ENCODE assay signal across 2 cellular contexts in genomic region chr5:174046558-174046957, GRCh38.
A peak's percentile ranks its signal among the peaks of the same experiment; 100 is the strongest.
TF ChIP-seq lines count a peak whose summit lies in the region.

No MANE protein-coding gene starts in this region.

TF ChIP-seq in neural cell, 6 proteins besides CTCF, POLR2A, EP300 and RAD21 (continued from another document):
- TF ChIP-seq, protein P1, sequence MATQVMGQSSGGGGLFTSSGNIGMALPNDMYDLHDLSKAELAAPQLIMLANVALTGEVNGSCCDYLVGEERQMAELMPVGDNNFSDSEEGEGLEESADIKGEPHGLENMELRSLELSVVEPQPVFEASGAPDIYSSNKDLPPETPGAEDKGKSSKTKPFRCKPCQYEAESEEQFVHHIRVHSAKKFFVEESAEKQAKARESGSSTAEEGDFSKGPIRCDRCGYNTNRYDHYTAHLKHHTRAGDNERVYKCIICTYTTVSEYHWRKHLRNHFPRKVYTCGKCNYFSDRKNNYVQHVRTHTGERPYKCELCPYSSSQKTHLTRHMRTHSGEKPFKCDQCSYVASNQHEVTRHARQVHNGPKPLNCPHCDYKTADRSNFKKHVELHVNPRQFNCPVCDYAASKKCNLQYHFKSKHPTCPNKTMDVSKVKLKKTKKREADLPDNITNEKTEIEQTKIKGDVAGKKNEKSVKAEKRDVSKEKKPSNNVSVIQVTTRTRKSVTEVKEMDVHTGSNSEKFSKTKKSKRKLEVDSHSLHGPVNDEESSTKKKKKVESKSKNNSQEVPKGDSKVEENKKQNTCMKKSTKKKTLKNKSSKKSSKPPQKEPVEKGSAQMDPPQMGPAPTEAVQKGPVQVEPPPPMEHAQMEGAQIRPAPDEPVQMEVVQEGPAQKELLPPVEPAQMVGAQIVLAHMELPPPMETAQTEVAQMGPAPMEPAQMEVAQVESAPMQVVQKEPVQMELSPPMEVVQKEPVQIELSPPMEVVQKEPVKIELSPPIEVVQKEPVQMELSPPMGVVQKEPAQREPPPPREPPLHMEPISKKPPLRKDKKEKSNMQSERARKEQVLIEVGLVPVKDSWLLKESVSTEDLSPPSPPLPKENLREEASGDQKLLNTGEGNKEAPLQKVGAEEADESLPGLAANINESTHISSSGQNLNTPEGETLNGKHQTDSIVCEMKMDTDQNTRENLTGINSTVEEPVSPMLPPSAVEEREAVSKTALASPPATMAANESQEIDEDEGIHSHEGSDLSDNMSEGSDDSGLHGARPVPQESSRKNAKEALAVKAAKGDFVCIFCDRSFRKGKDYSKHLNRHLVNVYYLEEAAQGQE (IDR thresholded peaks at IDR 0.05; ENCODE audit: borderline replicate concordance): peak; percentile 27
- TF ChIP-seq SMC3 (conservative IDR thresholded peaks at IDR 0.05; ENCODE audit: poor library complexity): peak; percentile 48

TF ChIP-seq in GM23338, 12 proteins besides CTCF, POLR2A, EP300 and RAD21 (continued from another document):
- TF ChIP-seq, protein P2, sequence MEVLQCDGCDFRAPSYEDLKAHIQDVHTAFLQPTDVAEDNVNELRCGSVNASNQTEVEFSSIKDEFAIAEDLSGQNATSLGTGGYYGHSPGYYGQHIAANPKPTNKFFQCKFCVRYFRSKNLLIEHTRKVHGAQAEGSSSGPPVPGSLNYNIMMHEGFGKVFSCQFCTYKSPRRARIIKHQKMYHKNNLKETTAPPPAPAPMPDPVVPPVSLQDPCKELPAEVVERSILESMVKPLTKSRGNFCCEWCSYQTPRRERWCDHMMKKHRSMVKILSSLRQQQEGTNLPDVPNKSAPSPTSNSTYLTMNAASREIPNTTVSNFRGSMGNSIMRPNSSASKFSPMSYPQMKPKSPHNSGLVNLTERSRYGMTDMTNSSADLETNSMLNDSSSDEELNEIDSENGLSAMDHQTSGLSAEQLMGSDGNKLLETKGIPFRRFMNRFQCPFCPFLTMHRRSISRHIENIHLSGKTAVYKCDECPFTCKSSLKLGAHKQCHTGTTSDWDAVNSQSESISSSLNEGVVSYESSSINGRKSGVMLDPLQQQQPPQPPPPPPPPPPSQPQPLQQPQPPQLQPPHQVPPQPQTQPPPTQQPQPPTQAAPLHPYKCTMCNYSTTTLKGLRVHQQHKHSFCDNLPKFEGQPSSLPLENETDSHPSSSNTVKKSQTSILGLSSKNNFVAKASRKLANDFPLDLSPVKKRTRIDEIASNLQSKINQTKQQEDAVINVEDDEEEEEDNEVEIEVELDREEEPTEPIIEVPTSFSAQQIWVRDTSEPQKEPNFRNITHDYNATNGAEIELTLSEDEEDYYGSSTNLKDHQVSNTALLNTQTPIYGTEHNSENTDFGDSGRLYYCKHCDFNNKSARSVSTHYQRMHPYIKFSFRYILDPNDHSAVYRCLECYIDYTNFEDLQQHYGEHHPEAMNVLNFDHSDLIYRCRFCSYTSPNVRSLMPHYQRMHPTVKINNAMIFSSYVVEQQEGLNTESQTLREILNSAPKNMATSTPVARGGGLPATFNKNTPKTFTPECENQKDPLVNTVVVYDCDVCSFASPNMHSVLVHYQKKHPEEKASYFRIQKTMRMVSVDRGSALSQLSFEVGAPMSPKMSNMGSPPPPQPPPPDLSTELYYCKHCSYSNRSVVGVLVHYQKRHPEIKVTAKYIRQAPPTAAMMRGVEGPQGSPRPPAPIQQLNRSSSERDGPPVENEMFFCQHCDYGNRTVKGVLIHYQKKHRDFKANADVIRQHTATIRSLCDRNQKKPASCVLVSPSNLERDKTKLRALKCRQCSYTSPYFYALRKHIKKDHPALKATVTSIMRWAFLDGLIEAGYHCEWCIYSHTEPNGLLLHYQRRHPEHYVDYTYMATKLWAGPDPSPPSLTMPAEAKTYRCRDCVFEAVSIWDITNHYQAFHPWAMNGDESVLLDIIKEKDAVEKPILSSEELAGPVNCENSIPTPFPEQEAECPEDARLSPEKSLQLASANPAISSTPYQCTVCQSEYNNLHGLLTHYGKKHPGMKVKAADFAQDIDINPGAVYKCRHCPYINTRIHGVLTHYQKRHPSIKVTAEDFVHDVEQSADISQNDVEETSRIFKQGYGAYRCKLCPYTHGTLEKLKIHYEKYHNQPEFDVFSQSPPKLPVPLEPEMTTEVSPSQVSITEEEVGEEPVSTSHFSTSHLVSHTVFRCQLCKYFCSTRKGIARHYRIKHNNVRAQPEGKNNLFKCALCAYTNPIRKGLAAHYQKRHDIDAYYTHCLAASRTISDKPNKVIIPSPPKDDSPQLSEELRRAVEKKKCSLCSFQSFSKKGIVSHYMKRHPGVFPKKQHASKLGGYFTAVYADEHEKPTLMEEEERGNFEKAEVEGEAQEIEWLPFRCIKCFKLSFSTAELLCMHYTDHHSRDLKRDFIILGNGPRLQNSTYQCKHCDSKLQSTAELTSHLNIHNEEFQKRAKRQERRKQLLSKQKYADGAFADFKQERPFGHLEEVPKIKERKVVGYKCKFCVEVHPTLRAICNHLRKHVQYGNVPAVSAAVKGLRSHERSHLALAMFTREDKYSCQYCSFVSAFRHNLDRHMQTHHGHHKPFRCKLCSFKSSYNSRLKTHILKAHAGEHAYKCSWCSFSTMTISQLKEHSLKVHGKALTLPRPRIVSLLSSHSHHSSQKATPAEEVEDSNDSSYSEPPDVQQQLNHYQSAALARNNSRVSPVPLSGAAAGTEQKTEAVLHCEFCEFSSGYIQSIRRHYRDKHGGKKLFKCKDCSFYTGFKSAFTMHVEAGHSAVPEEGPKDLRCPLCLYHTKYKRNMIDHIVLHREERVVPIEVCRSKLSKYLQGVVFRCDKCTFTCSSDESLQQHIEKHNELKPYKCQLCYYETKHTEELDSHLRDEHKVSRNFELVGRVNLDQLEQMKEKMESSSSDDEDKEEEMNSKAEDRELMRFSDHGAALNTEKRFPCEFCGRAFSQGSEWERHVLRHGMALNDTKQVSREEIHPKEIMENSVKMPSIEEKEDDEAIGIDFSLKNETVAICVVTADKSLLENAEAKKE (CRISPR knock-in tag; IDR thresholded peaks at IDR 0.05): no peak
- TF ChIP-seq EZH2 (IDR thresholded peaks at IDR 0.05; ENCODE audit: low read depth, unreplicated experiment) (no peak), STAT1 (IDR thresholded peaks at IDR 0.05; ENCODE audit: unreplicated experiment) (no peak), JUNB (IDR thresholded peaks at IDR 0.05; ENCODE audit: unreplicated experiment) (no peak), EZH2phosphoT487 (IDR thresholded peaks at IDR 0.05; ENCODE audit: unreplicated experiment) (no peak), NANOG (IDR thresholded peaks at IDR 0.05; ENCODE audit: borderline replicate concordance) (no peak), CREB1 (CRISPR knock-in tag; IDR thresholded peaks at IDR 0.05; ENCODE audit: low read depth) (no peak), ZNF114 (CRISPR knock-in tag; IDR thresholded peaks at IDR 0.05) (no peak), POLR2AphosphoS5 (IDR thresholded peaks at IDR 0.05; ENCODE audit: low read depth) (no peak), ZNF331 (CRISPR knock-in tag; IDR thresholded peaks at IDR 0.05; ENCODE audit: low read depth) (no peak)
- TF ChIP-seq, protein P1 (IDR thresholded peaks at IDR 0.05; ENCODE audit: unreplicated experiment): no peak
TF ChIP-seq in GM23338: peak in this region for 0.
